1 cellular context compared by ENCODE assay signal in genomic region chrX:9495496-9495895, GRCh38.
TF ChIP-seq lines count a peak whose summit lies in the region.

No MANE protein-coding gene starts in this region.

TF ChIP-seq in K562, 482 proteins besides CTCF, POLR2A, EP300 and RAD21:
- TF ChIP-seq RERE (CRISPR knock-in tag; IDR thresholded peaks at IDR 0.05; ENCODE audit: borderline replicate concordance) (no peak), ARID1B (IDR thresholded peaks at IDR 0.05) (no peak), MCM7 (IDR thresholded peaks at IDR 0.05) (no peak), PREB (CRISPR knock-in tag; IDR thresholded peaks at IDR 0.05) (no peak)
